Comparison of ENCODE assay signal across 8 cellular contexts in the genomic region with DNA sequence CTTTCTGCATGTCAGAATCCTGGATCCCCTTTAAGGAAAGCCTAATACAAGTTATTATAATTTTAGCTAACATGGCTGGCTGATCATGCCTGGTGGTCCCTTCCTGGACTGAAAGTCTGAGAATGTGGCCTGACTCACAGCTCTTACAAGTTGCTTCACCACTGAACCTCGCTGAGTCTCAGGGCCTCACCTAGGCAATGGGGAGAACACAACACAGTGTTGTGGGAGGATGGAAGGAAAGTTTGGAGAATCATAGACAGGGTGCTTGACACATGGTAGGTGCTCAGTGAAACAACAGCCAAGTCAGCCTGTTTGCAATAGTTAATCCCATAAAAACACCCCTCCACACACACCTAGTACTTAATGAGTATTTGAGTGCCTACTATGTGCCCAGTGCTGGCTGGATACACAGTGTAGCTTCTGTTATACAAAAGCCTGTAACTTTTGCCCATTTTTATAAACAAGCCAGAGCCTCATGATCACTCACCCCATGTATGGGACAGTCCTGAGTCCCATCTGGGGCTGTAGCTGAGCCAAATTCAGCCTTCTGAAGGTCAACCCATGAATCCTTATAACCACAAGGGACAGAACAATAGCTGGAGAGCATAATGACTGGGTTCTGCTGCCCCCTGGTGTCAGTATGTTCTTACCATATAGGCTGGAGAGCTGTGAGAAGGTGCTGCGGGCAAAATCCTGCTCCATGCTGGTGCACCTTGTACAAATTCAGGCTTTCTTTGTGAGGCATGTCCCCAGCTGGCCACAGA. TPM values are rescaled to one million over a fixed set of nuclear protein-coding genes. Genes with fewer than 3 reads are reported as not detected.
DNase-seq lines count a peak whose midpoint lies in the region; ATAC-seq and TF ChIP-seq lines count a peak whose summit lies in the region.

No MANE protein-coding gene starts in this region.

- no peaks in the 10 kb centered on the region for H3K36me3 Mint-ChIP-seq in WTC11

- peaks cover 24% of the 10 kb centered on the region for H3K27me3 Mint-ChIP-seq in WTC11 (ENCODE audit: low read depth)

- no peak overlapping the region for H3K4me3 Mint-ChIP-seq in WTC11

- CTCF ChIA-PET in WTC11 (lab: Charles Lee): interaction anchor here (1.0 to 7.0 kb wide), 17 partner anchors 8 to 584 kb away, joined by 3 to 72 read pairs (median 4); partner anchors contain the start of genes FNIP1 and SLC22A4

- no peaks in the 10 kb centered on the region for H3K9me3 Mint-ChIP-seq in WTC11

- peaks cover 34% of the 10 kb centered on the region for H3K4me1 Mint-ChIP-seq in WTC11

- in situ Hi-C loops in T47D (cut with HindIII; ENCODE audit: low pct_unique_long_range_greater_than_20kb, low sequenced_read_pairs): no loop called here

- POLR2A ChIA-PET in WTC11 (lab: Charles Lee): no interaction called here

- peak; percentile 73 for DNase-seq in 8988T
- DNase-seq in NCI-H2227 treated with DMSO at 0.1 percent for 48 hours (lab: John Stamatoyannopoulos, UW): peak; percentile 61
- DNase-seq in WTC11 (ENCODE audit: low spot score): peak; percentile 89
- peak; percentile 71 to 90 for DNase-seq in T47D (ENCODE audit: low read depth in 1 of 2, low spot score in 1 of 2)
- peak; percentile 91 for DNase-seq in inferior parietal cortex (ENCODE audit: extremely low spot score)
- DNase-seq in stimulated activated CD4-positive, alpha-beta T cell treated with anti-CD3 and anti-CD28 coated beads, Interleukin-15, amount 100 ng/mL, for 48 hours (ENCODE audit: low read depth in 2 of 2): peak; percentile 63 to 77

- no peak overlapping the region for H3K27ac Mint-ChIP-seq in WTC11

- peak; percentile 67 for TF ChIP-seq CTCF in WTC11 (IDR thresholded peaks at IDR 0.05)

- ATAC-seq in GM18499 (IDR thresholded peaks at IDR 0.05; ENCODE audit: insufficient read depth, unreplicated experiment) (peak; percentile 41), HG03039 (IDR thresholded peaks at IDR 0.05; ENCODE audit: unreplicated experiment) (peak; percentile 72), WTC11 (peak; percentile 50)

TF ChIP-seq in WTC11, 78 proteins besides CTCF, POLR2A, EP300 and RAD21:
- TF ChIP-seq, protein P1, sequence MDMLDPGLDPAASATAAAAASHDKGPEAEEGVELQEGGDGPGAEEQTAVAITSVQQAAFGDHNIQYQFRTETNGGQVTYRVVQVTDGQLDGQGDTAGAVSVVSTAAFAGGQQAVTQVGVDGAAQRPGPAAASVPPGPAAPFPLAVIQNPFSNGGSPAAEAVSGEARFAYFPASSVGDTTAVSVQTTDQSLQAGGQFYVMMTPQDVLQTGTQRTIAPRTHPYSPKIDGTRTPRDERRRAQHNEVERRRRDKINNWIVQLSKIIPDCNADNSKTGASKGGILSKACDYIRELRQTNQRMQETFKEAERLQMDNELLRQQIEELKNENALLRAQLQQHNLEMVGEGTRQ (CRISPR knock-in tag; IDR thresholded peaks at IDR 0.05): no peak
TF ChIP-seq in WTC11: peak in this region for 0.

RNA-seq across cellular contexts. Expression of gene ACSL6, which starts 3.9 kb away (rescaled TPM):
- 2.6 to 4.8 TPM (median 3.7 TPM) in 3 replicates for total RNA-seq in WTC11 (2021)

RNA-seq across cellular contexts. Expression of gene IL3, which starts 52.9 kb away (rescaled TPM):
- total RNA-seq in WTC11 (2021): not detected in 3 replicates

Comparison
In these comparisons a context has a peak if more than half of its experiments do, and no peak if none do; other contexts are left out.
1. Peak in every context shown above with its lines: DNase-seq and ATAC-seq.